ENCODE assay signal across 6 cellular contexts in the genomic region with DNA sequence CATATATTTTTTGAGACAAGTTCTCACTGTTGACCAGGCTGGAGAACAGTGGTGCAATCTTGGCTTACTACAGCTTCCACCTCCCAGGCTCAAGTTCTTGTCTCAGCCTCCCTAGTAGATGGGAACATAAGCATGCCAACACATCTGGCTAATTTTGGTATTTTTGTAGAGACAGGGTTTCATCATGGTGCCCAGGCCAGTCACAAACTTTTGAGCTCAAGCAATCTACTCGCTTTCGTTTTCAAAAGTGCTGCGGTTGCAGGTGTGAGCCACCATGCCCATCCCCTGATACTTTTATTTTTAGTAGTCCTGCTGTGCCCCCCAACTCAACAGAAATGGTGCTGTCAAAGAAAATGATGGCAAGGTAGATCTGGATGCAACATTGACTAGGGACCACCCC.
"Had no signal": no experiment of that assay in that cellular context is flagged by ENCODE, and none has a peak within 500 bp of the region (broad histone marks: within the 10 kb centered on the region; RNA-seq: fewer than 3 reads in every experiment).

No MANE protein-coding gene starts in this region.

- H3K27me3 Mint-ChIP-seq: IgD-negative memory B cell had no signal

- ATAC-seq: HepG2, K562 had no signal

- DNase-seq: IMR-90, KBM-7 had no signal

- H3K4me3 Mint-ChIP-seq: IgD-negative memory B cell had no signal

- H3K4me3 ChIP-seq: K562 had no signal

- H3K4me1 Mint-ChIP-seq: IgD-negative memory B cell had no signal

- H3K36me3 Mint-ChIP-seq: IgD-negative memory B cell had no signal

- H3K27ac ChIP-seq: HL-60 had no signal
